Comparison of ENCODE assay signal across 8 cellular contexts in the genomic region with DNA sequence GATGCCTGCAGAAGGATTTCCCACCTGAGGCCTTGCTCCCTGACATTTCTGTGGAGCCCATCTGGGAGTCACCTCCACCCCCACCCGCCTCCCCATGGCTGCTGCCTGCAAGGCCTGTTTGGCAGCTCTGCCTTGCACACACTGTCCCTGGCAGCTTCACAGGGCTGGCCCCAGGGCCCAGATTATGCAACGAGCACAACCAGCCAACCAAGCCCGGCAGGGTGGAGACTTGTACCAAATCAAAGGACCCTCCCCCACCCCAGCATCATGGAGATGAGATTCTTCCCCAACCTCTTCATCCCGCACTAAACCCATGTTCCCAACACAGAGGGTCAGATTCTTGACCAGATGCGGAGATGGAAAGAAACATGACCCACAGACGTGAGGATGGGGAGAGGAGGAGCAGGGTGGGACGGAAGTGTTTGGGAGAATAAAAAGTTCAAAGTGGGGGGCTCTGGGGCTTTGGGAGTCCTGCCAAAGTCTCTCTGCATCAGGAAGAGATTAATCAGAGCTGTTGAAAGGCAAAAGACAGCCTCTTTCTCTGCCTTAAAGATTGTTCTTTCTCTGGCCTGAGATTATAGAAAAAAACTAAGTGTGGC. TPM values are rescaled to one million over a fixed set of nuclear protein-coding genes. Genes with fewer than 3 reads are reported as not detected.
DNase-seq lines count a peak whose midpoint lies in the region; ATAC-seq and TF ChIP-seq lines count a peak whose summit lies in the region.

No MANE protein-coding gene starts in this region.

- H4K20me1 ChIP-seq in mammary epithelial cell (ENCODE audit: insufficient read depth, low read length) = no peaks in the 10 kb centered on the region

- H2AFZ ChIP-seq in mammary epithelial cell (ENCODE audit: low read depth, low read length) = no peak overlapping the region

- TF ChIP-seq CTCF in mammary epithelial cell (conservative IDR thresholded peaks at IDR 0.05 in 1 of 2, IDR thresholded peaks at IDR 0.05 in 1 of 2; ENCODE audit: extremely low read depth in 1 of 2, insufficient read depth in 1 of 2, low read depth in 1 of 2, low read length in 2 of 2) (no peak), testis (IDR thresholded peaks at IDR 0.05) (no peak)

- CTCF ChIA-PET in mammary epithelial cell (lab: Charles Lee; ENCODE audit: low non-redundant PET) = no interaction called here

- no peak for TF ChIP-seq POLR2A in testis (IDR thresholded peaks at IDR 0.05)

- in situ Hi-C loops in mammary epithelial cell (cut with MboI; ENCODE audit: low sequenced_read_pairs in 2 of 2) = no loop called here

- H3K4me3 ChIP-seq in HUES6 (ENCODE audit: low read depth, low read length) = 0 out of 2 replicates have a peak overlapping the region, but pooled peaks have one; percentile 18
- peak overlapping the region in 2 of 3 experiments; percentile 6 to 11 for H3K4me3 ChIP-seq in mammary epithelial cell (replicated peaks in 1 of 3; ENCODE audit: insufficient read depth in 1 of 3, low read depth in 2 of 3, low read length in 3 of 3)
- H3K4me3 ChIP-seq in testis = no peak overlapping the region

- 20% methylated on average over 7 of the region's 7 CpGs for WGBS in mammary epithelial cell (ENCODE audit: low coverage, missing lambda C conversion rate)
- 27 to 38% methylated on average over 6 to 7 of the region's 7 CpGs for WGBS in testis, 2 donors

- H3K4me1 ChIP-seq in HUES6 (ENCODE audit: control insufficient read depth, insufficient read depth, low read length) (peaks cover 28% of the 10 kb centered on the region), mammary epithelial cell (ENCODE audit: insufficient read depth, low read length) (peaks cover 50% of the 10 kb centered on the region), testis (peaks cover 43% of the 10 kb centered on the region)

- H3K9me3 ChIP-seq in HUES6 (ENCODE audit: control insufficient read depth, insufficient read depth, low read depth, low read length) = no peaks in the 10 kb centered on the region
- H3K9me3 ChIP-seq in mammary epithelial cell (replicated peaks; ENCODE audit: insufficient read depth, low read length) = no peaks in the 10 kb centered on the region
- H3K9me3 ChIP-seq in testis = no peaks in the 10 kb centered on the region

- dilution Hi-C loops in mammary epithelial cell (cut with HindIII; ENCODE audit: low sequenced_read_pairs) = loop anchor here (5.0 kb wide), 1 partner anchor 71 kb away; no protein-coding TSS in a partner anchor

- BruUV-seq in mammary epithelial cell (replicated peaks; lab: Mats Ljungman, UMichigan) = no TSS peak

- peak overlapping the region; percentile 65 for H3K4me2 ChIP-seq in mammary epithelial cell (ENCODE audit: insufficient read depth, low read depth, low read length)

- H3K27ac ChIP-seq in HUES6 (ENCODE audit: low read depth, low read length) (no peak overlapping the region), mammary epithelial cell (ENCODE audit: insufficient read depth, low read depth, low read length) (no peak overlapping the region), testis (peak overlapping the region; percentile 69 to 97)

- intact Hi-C loops in mammary epithelial cell (cut with micrococcal nuclease) = loop anchor here (10.0 kb wide), 1 partner anchor 414 kb away; no protein-coding TSS in a partner anchor
- intact Hi-C loops in testis (cut with DNase I; ENCODE audit: low total_unique reads) = no loop called here

- H3K9ac ChIP-seq in HUES6 (ENCODE audit: low read length) = no peak overlapping the region
- H3K9ac ChIP-seq in mammary epithelial cell (ENCODE audit: insufficient read depth, low read length) = no peak overlapping the region

- peaks cover 77% of the 10 kb centered on the region for H3K79me2 ChIP-seq in mammary epithelial cell (ENCODE audit: insufficient read depth, low read length)

- DNase-seq in AG20443 (ENCODE audit: low spot score) = peak; percentile 73
- peak; percentile 60 for DNase-seq in mammary epithelial cell
- peak; percentile 97 for DNase-seq in left lobe of liver (ENCODE audit: low spot score)
- peak; percentile 92 for DNase-seq in testis
- DNase-seq in NCI-H524 treated with DMSO at 0.1 percent for 48 hours (lab: John Stamatoyannopoulos, UW) = no peak

- H3K27me3 ChIP-seq in HUES6 (ENCODE audit: control insufficient read depth, insufficient read depth, low read length) = no peaks in the 10 kb centered on the region
- no peaks in the 10 kb centered on the region for H3K27me3 ChIP-seq in mammary epithelial cell (ENCODE audit: insufficient read depth, low read length)
- H3K27me3 ChIP-seq in testis = no peaks in the 10 kb centered on the region

- H3K36me3 ChIP-seq in HUES6 (ENCODE audit: control insufficient read depth, insufficient read depth, low read length) (peaks cover 31% of the 10 kb centered on the region), mammary epithelial cell (ENCODE audit: insufficient read depth, low read length) (peaks cover 14% of the 10 kb centered on the region), testis (ENCODE audit: low read depth, missing control alignments) (no peaks in the 10 kb centered on the region)

- peak; percentile 56 for ATAC-seq in left lobe of liver
- no peak for ATAC-seq in GM19324 (IDR thresholded peaks at IDR 0.05; ENCODE audit: low FRiP score, unreplicated experiment)
- no peak for ATAC-seq in HG02870 (IDR thresholded peaks at IDR 0.05; ENCODE audit: unreplicated experiment)

RNA-seq across cellular contexts. Expression of a gene that starts 3.8 kb away (rescaled TPM):
- total RNA-seq in mammary epithelial cell (10 to 100 TPM; 66.1 to 75.3 TPM), left lobe of liver (73.9 TPM), testis (100 to 1,000 TPM; 121 to 122 TPM)
- polyA plus RNA-seq in mammary epithelial cell (77.9 TPM), testis (ENCODE audit: insufficient read depth, low read depth, low replicate concordance) (95.2 TPM)
- 102 TPM for polyA minus RNA-seq in mammary epithelial cell

RNA-seq across cellular contexts. Expression of a gene that starts 11.2 kb away (rescaled TPM):
- total RNA-seq in mammary epithelial cell = 10 to 100 TPM; 39.5 to 49.0 TPM
- 32.0 TPM for polyA plus RNA-seq in mammary epithelial cell
- 52.4 TPM for polyA minus RNA-seq in mammary epithelial cell
- total RNA-seq in left lobe of liver = 16.3 TPM
- total RNA-seq in testis = 10 to 100 TPM; 47.2 to 59.7 TPM
- 39.9 TPM for polyA plus RNA-seq in testis (ENCODE audit: insufficient read depth, low read depth, low replicate concordance)

RNA-seq across cellular contexts. Expression of a gene that starts 11.5 kb away (rescaled TPM):
- 100 to 1,000 TPM in 1 of 2 donors, 10 to 100 TPM in 1; 44.8 to 132 TPM for total RNA-seq in mammary epithelial cell
- polyA plus RNA-seq in mammary epithelial cell = 203 TPM
- polyA minus RNA-seq in mammary epithelial cell = 238 TPM
- 67.0 TPM for total RNA-seq in left lobe of liver
- total RNA-seq in testis = 100 to 1,000 TPM; 121 to 145 TPM
- 269 TPM for polyA plus RNA-seq in testis (ENCODE audit: insufficient read depth, low read depth, low replicate concordance)

RNA-seq across cellular contexts. Expression of a gene that starts 34.8 kb away (rescaled TPM):
- total RNA-seq in mammary epithelial cell = not detected
- not detected for polyA plus RNA-seq in mammary epithelial cell
- polyA minus RNA-seq in mammary epithelial cell = not detected
- not detected for total RNA-seq in left lobe of liver
- under 1 TPM in 1 of 2 donors, not detected in 1; 0.47 TPM for total RNA-seq in testis
- not detected for polyA plus RNA-seq in testis (ENCODE audit: insufficient read depth, low read depth, low replicate concordance)

RNA-seq across cellular contexts. Expression of a gene that starts 43.1 kb away (rescaled TPM):
- total RNA-seq in mammary epithelial cell (not detected), left lobe of liver (not detected), testis (under 1 TPM in 1 of 2 donors, not detected in 1; 0.62 TPM)
- polyA plus RNA-seq in mammary epithelial cell (not detected), testis (ENCODE audit: insufficient read depth, low read depth, low replicate concordance) (not detected)
- polyA minus RNA-seq in mammary epithelial cell = not detected

Comparison
In these comparisons a context has a peak if more than half of its experiments do, and no peak if none do; other contexts are left out.
1. H3K27ac ChIP-seq: peak in testis (2 of 2); none in HUES6 (single experiment) and mammary epithelial cell (single experiment).
2. H3K4me3 ChIP-seq: peak in HUES6 (single experiment) and mammary epithelial cell (2 of 3); none in testis (0 of 2).